In the genomic region with DNA sequence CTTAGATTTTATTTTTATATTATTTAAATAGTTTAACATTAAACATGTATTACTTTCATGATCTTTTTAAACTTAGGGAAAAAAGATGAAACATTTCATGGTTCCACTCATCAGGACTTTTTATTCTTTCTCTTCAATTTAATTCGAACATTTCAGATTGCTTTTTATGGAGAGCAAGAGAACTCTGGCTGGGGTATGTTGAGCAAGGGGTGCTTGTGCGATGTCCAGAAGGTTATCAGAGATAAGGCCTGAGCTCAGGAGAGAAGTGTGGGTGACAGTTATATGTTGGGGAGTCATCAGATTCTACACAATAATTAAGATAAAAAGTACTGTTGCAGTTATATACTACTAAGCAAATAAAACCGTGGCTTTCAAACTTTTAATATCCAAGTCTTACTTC, we compare ENCODE assay signal across 1 cellular context.
TF ChIP-seq lines count a peak whose summit lies in the region.

No MANE protein-coding gene starts in this region.

TF ChIP-seq in K562, 482 proteins besides CTCF, POLR2A, EP300 and RAD21 (continued from another document and continues in another):
- TF ChIP-seq, protein P1, sequence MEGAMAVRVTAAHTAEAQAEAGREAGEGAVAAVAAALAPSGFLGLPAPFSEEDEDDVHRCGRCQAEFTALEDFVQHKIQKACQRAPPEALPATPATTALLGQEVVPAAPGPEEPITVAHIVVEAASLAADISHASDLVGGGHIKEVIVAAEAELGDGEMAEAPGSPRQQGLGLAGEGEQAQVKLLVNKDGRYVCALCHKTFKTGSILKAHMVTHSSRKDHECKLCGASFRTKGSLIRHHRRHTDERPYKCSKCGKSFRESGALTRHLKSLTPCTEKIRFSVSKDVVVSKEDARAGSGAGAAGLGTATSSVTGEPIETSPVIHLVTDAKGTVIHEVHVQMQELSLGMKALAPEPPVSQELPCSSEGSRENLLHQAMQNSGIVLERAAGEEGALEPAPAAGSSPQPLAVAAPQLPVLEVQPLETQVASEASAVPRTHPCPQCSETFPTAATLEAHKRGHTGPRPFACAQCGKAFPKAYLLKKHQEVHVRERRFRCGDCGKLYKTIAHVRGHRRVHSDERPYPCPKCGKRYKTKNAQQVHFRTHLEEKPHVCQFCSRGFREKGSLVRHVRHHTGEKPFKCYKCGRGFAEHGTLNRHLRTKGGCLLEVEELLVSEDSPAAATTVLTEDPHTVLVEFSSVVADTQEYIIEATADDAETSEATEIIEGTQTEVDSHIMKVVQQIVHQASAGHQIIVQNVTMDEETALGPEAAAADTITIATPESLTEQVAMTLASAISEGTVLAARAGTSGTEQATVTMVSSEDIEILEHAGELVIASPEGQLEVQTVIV (CRISPR knock-in tag; IDR thresholded peaks at IDR 0.05; ENCODE audit: borderline replicate concordance) = no peak
- TF ChIP-seq SRF (CRISPR knock-in tag; IDR thresholded peaks at IDR 0.05) (no peak), POLR2G (IDR thresholded peaks at IDR 0.05; ENCODE audit: low read depth, low read length) (no peak), POLR3A (IDR thresholded peaks at IDR 0.05; ENCODE audit: borderline replicate concordance, extremely low read depth, insufficient read depth, insufficient read length) (no peak), TAL1 (IDR thresholded peaks at IDR 0.05) (peak; percentile 73), SREBF2 (CRISPR knock-in tag; IDR thresholded peaks at IDR 0.05) (no peak), ZBTB8A (IDR thresholded peaks at IDR 0.05; ENCODE audit: partially characterized antibody) (no peak), CBX1 (IDR thresholded peaks at IDR 0.05; ENCODE audit: low read depth) (no peak), SNIP1 (IDR thresholded peaks at IDR 0.05; ENCODE audit: low read depth) (no peak), ZNF253 (CRISPR knock-in tag; conservative IDR thresholded peaks at IDR 0.05) (no peak), ZNF165 (CRISPR knock-in tag; IDR thresholded peaks at IDR 0.05; ENCODE audit: borderline replicate concordance) (no peak), HNRNPLL (IDR thresholded peaks at IDR 0.05; ENCODE audit: low read depth, low read length, poor library complexity, severe bottlenecking) (no peak), NR2F6 (CRISPR knock-in tag; IDR thresholded peaks at IDR 0.05) (no peak), HIVEP1 (CRISPR knock-in tag; IDR thresholded peaks at IDR 0.05) (no peak), HCFC1 (IDR thresholded peaks at IDR 0.05; ENCODE audit: low read depth, low read length) (no peak), KLF6 (CRISPR knock-in tag; IDR thresholded peaks at IDR 0.05; ENCODE audit: borderline replicate concordance) (no peak), HDAC8 (tag; IDR thresholded peaks at IDR 0.05) (no peak), SETDB1 (IDR thresholded peaks at IDR 0.05; ENCODE audit: low read length) (no peak), ZNF282 (CRISPR knock-in tag; IDR thresholded peaks at IDR 0.05) (no peak), TGIF2 (CRISPR knock-in tag; IDR thresholded peaks at IDR 0.05) (no peak), SMARCC2 (IDR thresholded peaks at IDR 0.05; ENCODE audit: low read depth) (0 out of 2 replicates have a peak, but pooled peaks have one; percentile 56), C11orf30 (IDR thresholded peaks at IDR 0.05; ENCODE audit: low read depth) (no peak), ZNF146 (CRISPR knock-in tag; IDR thresholded peaks at IDR 0.05; ENCODE audit: unreplicated experiment) (no peak), CHD2 (IDR thresholded peaks at IDR 0.05; ENCODE audit: low read depth, low read length) (no peak), ELF4 (CRISPR knock-in tag; IDR thresholded peaks at IDR 0.05) (no peak), SREBF1 (IDR thresholded peaks at IDR 0.05; ENCODE audit: borderline replicate concordance, low read depth, low read length) (no peak), ZFPM2 (CRISPR knock-in tag; IDR thresholded peaks at IDR 0.05) (no peak), ESRRB (CRISPR knock-in tag; IDR thresholded peaks at IDR 0.05; ENCODE audit: borderline replicate concordance) (no peak), ZNF184 (CRISPR knock-in tag; IDR thresholded peaks at IDR 0.05) (no peak), ZNF212 (CRISPR knock-in tag; IDR thresholded peaks at IDR 0.05) (no peak), CXXC5 (CRISPR knock-in tag; IDR thresholded peaks at IDR 0.05) (peak; percentile 39), ZBTB7A (IDR thresholded peaks at IDR 0.05; ENCODE audit: borderline replicate concordance, control insufficient read depth, low read depth, low read length) (peak; percentile 24; the same call in 1 of the 2 replicates), MED1 (CRISPR knock-in tag; IDR thresholded peaks at IDR 0.05; ENCODE audit: borderline replicate concordance) (no peak), CEBPG (CRISPR knock-in tag; IDR thresholded peaks at IDR 0.05) (no peak), CEBPG (tag; conservative IDR thresholded peaks at IDR 0.05 in 1 of 2, IDR thresholded peaks at IDR 0.05 in 1 of 2) (peak; percentile 54 to 64; a peak in 2 of 4 replicates), TRIM28 (IDR thresholded peaks at IDR 0.05) (no peak), XRCC5 (IDR thresholded peaks at IDR 0.05; ENCODE audit: low read depth, low read length) (no peak), RBM22 (IDR thresholded peaks at IDR 0.05; ENCODE audit: low read depth, low read length, poor library complexity, severe bottlenecking) (no peak), ZNF695 (CRISPR knock-in tag; IDR thresholded peaks at IDR 0.05) (no peak), TCF3 (CRISPR knock-in tag; IDR thresholded peaks at IDR 0.05) (peak; percentile 76), HDAC6 (IDR thresholded peaks at IDR 0.05; ENCODE audit: low read depth, low read length) (no peak), ZNF778 (CRISPR knock-in tag; IDR thresholded peaks at IDR 0.05) (no peak), PURB (CRISPR knock-in tag; IDR thresholded peaks at IDR 0.05; ENCODE audit: low read depth) (no peak), ZNF699 (CRISPR knock-in tag; IDR thresholded peaks at IDR 0.05; ENCODE audit: insufficient replicate concordance) (no peak), SUPT5H (IDR thresholded peaks at IDR 0.05) (no peak), NFIX (CRISPR knock-in tag; IDR thresholded peaks at IDR 0.05; ENCODE audit: low read depth) (no peak), ZNF174 (CRISPR knock-in tag; IDR thresholded peaks at IDR 0.05) (no peak), ZNF644 (tag; IDR thresholded peaks at IDR 0.05; ENCODE audit: low read depth) (no peak), MYBL2 (IDR thresholded peaks at IDR 0.05; ENCODE audit: low read depth) (no peak), MYBL2 (CRISPR knock-in tag; IDR thresholded peaks at IDR 0.05; ENCODE audit: borderline replicate concordance) (no peak), ZNF217 (CRISPR knock-in tag; IDR thresholded peaks at IDR 0.05) (no peak), TFAM (CRISPR knock-in tag; conservative IDR thresholded peaks at IDR 0.05) (no peak), ZNF830 (CRISPR knock-in tag; IDR thresholded peaks at IDR 0.05) (no peak), HNRNPL (IDR thresholded peaks at IDR 0.05; ENCODE audit: low read depth, low read length) (no peak), ZNF224 (CRISPR knock-in tag; IDR thresholded peaks at IDR 0.05) (no peak), ETV5 (CRISPR knock-in tag; IDR thresholded peaks at IDR 0.05; ENCODE audit: low read depth) (no peak), NR2C1 (IDR thresholded peaks at IDR 0.05) (no peak), NR2C1 (tag; IDR thresholded peaks at IDR 0.05) (no peak), SOX6 (IDR thresholded peaks at IDR 0.05) (0 out of 2 replicates have a peak, but pooled peaks have one; percentile 34), RBM39 (optimal IDR thresholded peaks at IDR 0.05; ENCODE audit: low read depth, low read length) (no peak), POLR2AphosphoS5 (IDR thresholded peaks at IDR 0.05; ENCODE audit: control insufficient read depth, insufficient read depth, low read depth, low read length) (peak; percentile 40; the same call in 1 of the 2 replicates), POLR2B (IDR thresholded peaks at IDR 0.05; ENCODE audit: low read depth, partially characterized antibody) (no peak), ZNF239 (CRISPR knock-in tag; IDR thresholded peaks at IDR 0.05) (no peak), ZNF324 (CRISPR knock-in tag; IDR thresholded peaks at IDR 0.05) (no peak)
- TF ChIP-seq, protein P2, sequence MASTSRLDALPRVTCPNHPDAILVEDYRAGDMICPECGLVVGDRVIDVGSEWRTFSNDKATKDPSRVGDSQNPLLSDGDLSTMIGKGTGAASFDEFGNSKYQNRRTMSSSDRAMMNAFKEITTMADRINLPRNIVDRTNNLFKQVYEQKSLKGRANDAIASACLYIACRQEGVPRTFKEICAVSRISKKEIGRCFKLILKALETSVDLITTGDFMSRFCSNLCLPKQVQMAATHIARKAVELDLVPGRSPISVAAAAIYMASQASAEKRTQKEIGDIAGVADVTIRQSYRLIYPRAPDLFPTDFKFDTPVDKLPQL (IDR thresholded peaks at IDR 0.05; ENCODE audit: extremely low read depth, insufficient read length) = no peak
- TF ChIP-seq, protein P3, sequence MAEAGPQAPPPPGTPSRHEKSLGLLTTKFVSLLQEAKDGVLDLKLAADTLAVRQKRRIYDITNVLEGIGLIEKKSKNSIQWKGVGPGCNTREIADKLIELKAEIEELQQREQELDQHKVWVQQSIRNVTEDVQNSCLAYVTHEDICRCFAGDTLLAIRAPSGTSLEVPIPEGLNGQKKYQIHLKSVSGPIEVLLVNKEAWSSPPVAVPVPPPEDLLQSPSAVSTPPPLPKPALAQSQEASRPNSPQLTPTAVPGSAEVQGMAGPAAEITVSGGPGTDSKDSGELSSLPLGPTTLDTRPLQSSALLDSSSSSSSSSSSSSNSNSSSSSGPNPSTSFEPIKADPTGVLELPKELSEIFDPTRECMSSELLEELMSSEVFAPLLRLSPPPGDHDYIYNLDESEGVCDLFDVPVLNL (CRISPR knock-in tag; IDR thresholded peaks at IDR 0.05; ENCODE audit: low read depth) = no peak
- TF ChIP-seq, protein P4, sequence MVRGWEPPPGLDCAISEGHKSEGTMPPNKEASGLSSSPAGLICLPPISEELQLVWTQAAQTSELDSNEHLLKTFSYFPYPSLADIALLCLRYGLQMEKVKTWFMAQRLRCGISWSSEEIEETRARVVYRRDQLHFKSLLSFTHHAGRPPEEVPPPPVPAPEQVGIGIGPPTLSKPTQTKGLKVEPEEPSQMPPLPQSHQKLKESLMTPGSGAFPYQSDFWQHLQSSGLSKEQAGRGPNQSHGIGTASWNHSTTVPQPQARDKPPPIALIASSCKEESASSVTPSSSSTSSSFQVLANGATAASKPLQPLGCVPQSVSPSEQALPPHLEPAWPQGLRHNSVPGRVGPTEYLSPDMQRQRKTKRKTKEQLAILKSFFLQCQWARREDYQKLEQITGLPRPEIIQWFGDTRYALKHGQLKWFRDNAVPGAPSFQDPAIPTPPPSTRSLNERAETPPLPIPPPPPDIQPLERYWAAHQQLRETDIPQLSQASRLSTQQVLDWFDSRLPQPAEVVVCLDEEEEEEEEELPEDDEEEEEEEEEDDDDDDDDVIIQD (CRISPR knock-in tag; IDR thresholded peaks at IDR 0.05) = no peak
- TF ChIP-seq, protein P5, sequence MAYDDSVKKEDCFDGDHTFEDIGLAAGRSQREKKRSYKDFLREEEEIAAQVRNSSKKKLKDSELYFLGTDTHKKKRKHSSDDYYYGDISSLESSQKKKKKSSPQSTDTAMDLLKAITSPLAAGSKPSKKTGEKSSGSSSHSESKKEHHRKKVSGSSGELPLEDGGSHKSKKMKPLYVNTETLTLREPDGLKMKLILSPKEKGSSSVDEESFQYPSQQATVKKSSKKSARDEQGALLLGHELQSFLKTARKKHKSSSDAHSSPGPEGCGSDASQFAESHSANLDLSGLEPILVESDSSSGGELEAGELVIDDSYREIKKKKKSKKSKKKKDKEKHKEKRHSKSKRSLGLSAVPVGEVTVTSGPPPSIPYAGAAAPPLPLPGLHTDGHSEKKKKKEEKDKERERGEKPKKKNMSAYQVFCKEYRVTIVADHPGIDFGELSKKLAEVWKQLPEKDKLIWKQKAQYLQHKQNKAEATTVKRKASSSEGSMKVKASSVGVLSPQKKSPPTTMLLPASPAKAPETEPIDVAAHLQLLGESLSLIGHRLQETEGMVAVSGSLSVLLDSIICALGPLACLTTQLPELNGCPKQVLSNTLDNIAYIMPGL (CRISPR knock-in tag; IDR thresholded peaks at IDR 0.05) = no peak
- TF ChIP-seq, protein P6, sequence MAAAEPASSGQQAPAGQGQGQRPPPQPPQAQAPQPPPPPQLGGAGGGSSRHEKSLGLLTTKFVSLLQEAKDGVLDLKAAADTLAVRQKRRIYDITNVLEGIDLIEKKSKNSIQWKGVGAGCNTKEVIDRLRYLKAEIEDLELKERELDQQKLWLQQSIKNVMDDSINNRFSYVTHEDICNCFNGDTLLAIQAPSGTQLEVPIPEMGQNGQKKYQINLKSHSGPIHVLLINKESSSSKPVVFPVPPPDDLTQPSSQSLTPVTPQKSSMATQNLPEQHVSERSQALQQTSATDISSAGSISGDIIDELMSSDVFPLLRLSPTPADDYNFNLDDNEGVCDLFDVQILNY (CRISPR knock-in tag; IDR thresholded peaks at IDR 0.05) = no peak
- TF ChIP-seq, protein P7, sequence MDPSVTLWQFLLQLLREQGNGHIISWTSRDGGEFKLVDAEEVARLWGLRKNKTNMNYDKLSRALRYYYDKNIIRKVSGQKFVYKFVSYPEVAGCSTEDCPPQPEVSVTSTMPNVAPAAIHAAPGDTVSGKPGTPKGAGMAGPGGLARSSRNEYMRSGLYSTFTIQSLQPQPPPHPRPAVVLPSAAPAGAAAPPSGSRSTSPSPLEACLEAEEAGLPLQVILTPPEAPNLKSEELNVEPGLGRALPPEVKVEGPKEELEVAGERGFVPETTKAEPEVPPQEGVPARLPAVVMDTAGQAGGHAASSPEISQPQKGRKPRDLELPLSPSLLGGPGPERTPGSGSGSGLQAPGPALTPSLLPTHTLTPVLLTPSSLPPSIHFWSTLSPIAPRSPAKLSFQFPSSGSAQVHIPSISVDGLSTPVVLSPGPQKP (CRISPR knock-in tag; IDR thresholded peaks at IDR 0.05) = no peak
- TF ChIP-seq, protein P8, sequence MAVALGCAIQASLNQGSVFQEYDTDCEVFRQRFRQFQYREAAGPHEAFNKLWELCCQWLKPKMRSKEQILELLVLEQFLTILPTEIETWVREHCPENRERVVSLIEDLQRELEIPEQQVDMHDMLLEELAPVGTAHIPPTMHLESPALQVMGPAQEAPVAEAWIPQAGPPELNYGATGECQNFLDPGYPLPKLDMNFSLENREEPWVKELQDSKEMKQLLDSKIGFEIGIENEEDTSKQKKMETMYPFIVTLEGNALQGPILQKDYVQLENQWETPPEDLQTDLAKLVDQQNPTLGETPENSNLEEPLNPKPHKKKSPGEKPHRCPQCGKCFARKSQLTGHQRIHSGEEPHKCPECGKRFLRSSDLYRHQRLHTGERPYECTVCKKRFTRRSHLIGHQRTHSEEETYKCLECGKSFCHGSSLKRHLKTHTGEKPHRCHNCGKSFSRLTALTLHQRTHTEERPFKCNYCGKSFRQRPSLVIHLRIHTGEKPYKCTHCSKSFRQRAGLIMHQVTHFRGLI (CRISPR knock-in tag; IDR thresholded peaks at IDR 0.05) = no peak
- TF ChIP-seq, protein P9, sequence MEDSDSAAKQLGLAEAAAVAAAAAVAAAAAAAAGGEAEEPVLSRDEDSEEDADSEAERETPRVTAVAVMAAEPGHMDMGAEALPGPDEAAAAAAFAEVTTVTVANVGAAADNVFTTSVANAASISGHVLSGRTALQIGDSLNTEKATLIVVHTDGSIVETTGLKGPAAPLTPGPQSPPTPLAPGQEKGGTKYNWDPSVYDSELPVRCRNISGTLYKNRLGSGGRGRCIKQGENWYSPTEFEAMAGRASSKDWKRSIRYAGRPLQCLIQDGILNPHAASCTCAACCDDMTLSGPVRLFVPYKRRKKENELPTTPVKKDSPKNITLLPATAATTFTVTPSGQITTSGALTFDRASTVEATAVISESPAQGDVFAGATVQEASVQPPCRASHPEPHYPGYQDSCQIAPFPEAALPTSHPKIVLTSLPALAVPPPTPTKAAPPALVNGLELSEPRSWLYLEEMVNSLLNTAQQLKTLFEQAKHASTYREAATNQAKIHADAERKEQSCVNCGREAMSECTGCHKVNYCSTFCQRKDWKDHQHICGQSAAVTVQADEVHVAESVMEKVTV (CRISPR knock-in tag; IDR thresholded peaks at IDR 0.05) = no peak
